ENCODE assay signal across 1 cellular context in the genomic region with DNA sequence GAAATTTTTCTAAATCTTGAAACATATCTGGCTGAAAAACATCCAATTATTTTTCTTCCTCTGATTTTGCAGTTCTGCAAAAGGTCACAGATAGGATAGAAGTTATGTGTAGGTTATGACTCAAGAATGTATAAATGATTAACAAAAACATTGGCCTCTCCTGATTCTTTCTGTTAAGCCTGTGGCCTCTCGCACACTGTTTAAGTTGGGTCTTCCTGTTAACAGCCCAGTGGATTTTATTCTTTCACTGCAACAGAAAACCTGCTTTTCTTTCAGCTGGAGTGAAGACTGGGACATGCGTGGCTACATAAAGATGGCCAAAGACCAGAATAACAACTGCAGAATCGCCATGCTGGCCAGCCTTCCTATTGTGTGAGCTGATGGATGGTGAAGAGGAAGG.
TF ChIP-seq lines count a peak whose summit lies in the region.

No MANE protein-coding gene starts in this region.

TF ChIP-seq in IMR-90, 13 proteins besides CTCF, POLR2A, EP300 and RAD21:
- TF ChIP-seq MAFK (IDR thresholded peaks at IDR 0.05; ENCODE audit: low read depth, low read length) (no peak), SMC3 (IDR thresholded peaks at IDR 0.05; ENCODE audit: low read depth, low read length) (no peak), BHLHE40 (IDR thresholded peaks at IDR 0.05; ENCODE audit: low read depth, low read length) (no peak), FOS (IDR thresholded peaks at IDR 0.05; ENCODE audit: low read depth, low read length) (no peak), MAZ (IDR thresholded peaks at IDR 0.05; ENCODE audit: borderline replicate concordance, low read depth, low read length) (no peak), MXI1 (IDR thresholded peaks at IDR 0.05; ENCODE audit: borderline replicate concordance, low read depth, low read length) (no peak), CHD1 (IDR thresholded peaks at IDR 0.05; ENCODE audit: low read depth, low read length) (no peak), RCOR1 (IDR thresholded peaks at IDR 0.05; ENCODE audit: insufficient replicate concordance, low read length) (no peak), CEBPB (IDR thresholded peaks at IDR 0.05; ENCODE audit: low read depth, low read length) (no peak), RFX5 (IDR thresholded peaks at IDR 0.05; ENCODE audit: low read depth, low read length) (no peak), NFE2L2 (IDR thresholded peaks at IDR 0.05; ENCODE audit: low read depth, low read length) (no peak)
- TF ChIP-seq, protein P1, sequence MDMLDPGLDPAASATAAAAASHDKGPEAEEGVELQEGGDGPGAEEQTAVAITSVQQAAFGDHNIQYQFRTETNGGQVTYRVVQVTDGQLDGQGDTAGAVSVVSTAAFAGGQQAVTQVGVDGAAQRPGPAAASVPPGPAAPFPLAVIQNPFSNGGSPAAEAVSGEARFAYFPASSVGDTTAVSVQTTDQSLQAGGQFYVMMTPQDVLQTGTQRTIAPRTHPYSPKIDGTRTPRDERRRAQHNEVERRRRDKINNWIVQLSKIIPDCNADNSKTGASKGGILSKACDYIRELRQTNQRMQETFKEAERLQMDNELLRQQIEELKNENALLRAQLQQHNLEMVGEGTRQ (IDR thresholded peaks at IDR 0.05; ENCODE audit: low read depth, low read length): no peak
- TF ChIP-seq, protein P2, sequence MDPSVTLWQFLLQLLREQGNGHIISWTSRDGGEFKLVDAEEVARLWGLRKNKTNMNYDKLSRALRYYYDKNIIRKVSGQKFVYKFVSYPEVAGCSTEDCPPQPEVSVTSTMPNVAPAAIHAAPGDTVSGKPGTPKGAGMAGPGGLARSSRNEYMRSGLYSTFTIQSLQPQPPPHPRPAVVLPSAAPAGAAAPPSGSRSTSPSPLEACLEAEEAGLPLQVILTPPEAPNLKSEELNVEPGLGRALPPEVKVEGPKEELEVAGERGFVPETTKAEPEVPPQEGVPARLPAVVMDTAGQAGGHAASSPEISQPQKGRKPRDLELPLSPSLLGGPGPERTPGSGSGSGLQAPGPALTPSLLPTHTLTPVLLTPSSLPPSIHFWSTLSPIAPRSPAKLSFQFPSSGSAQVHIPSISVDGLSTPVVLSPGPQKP (IDR thresholded peaks at IDR 0.05; ENCODE audit: borderline replicate concordance, low read depth, low read length): no peak
